In the genomic region with DNA sequence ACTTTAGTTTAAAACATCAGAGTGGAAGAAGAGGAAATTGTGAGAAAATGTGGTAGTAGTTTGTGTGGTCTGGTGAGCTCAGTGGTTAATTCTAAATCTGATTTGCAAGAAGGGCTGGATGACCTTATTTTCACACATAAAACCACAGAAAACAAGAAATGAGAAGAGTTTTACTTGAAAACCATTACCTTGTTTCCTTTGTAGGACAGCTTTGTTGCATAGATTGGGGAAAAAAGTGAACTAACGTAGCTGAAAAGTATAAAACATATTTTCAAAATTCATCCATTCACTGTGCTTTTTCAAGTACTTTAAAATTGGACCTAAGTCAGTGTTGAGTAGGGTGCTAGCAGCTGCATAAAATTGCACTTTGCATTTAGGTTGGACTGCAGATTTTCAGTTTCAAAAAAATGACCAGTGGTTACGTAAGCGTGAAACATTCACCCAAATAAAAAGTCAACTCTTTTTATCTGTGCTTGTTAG, we compare ENCODE assay signal across 8 cellular contexts.
DNase-seq lines count a peak whose midpoint lies in the region; ATAC-seq and TF ChIP-seq lines count a peak whose summit lies in the region.
"Had no signal": no experiment of that assay in that cellular context is flagged by ENCODE, and none has a peak within 500 bp of the region (broad histone marks: within the 10 kb centered on the region; RNA-seq: fewer than 3 reads in every experiment).

No MANE protein-coding gene starts in this region.

- H3K9me2 ChIP-seq in Loucy (replicated peaks; ENCODE audit: low read depth, low read length) = no peaks in the 10 kb centered on the region

- no peak overlapping the region for H3K4me3 ChIP-seq in Loucy (ENCODE audit: low read length, poor library complexity, severe bottlenecking)
- no peak overlapping the region for H3K4me3 ChIP-seq in effector memory CD4-positive, alpha-beta T cell (ENCODE audit: insufficient read depth, low read depth, low read length, poor library complexity, severe bottlenecking)

- H3K4me2 ChIP-seq in Loucy (ENCODE audit: low read depth, low read length, poor library complexity, severe bottlenecking) = peak overlapping the region; percentile 39

- no peaks in the 10 kb centered on the region for H3F3A ChIP-seq in Loucy (ENCODE audit: low read depth)

- DNase-seq in sciatic nerve (ENCODE audit: low spot score) (no peak), amniotic stem cell (lab: John Stamatoyannopoulos, UW) (no peak), HUDEP-2 (lab: John Stamatoyannopoulos, UW; ENCODE audit: unreplicated experiment in 76 of 76) (no peak)
- DNase-seq in effector memory CD4-positive, alpha-beta T cell = no peak

- H3K9ac ChIP-seq in Loucy (ENCODE audit: low read depth, low read length, poor library complexity, severe bottlenecking) = no peak overlapping the region

- peaks cover 27% of the 10 kb centered on the region for H3K4me1 ChIP-seq in Loucy (ENCODE audit: insufficient read depth, low read length, poor library complexity, severe bottlenecking)
- H3K4me1 ChIP-seq in effector memory CD4-positive, alpha-beta T cell (ENCODE audit: control insufficient read depth, insufficient read depth, low read length, poor library complexity, severe bottlenecking) = no peaks in the 10 kb centered on the region

- intact Hi-C loops in sciatic nerve (cut with DNase I) = no loop called here

- H3K79me2 ChIP-seq in Loucy (ENCODE audit: insufficient read depth, low read length) = no peaks in the 10 kb centered on the region

- H3K9me3 ChIP-seq in Loucy (ENCODE audit: insufficient read depth, low read depth, low read length) = no peaks in the 10 kb centered on the region
- no peaks in the 10 kb centered on the region for H3K9me3 ChIP-seq in effector memory CD4-positive, alpha-beta T cell (ENCODE audit: control insufficient read depth, low read length)

- peaks cover 12% of the 10 kb centered on the region for H3K36me3 ChIP-seq in Loucy (ENCODE audit: insufficient read depth, low read length)
- no peaks in the 10 kb centered on the region for H3K36me3 ChIP-seq in effector memory CD4-positive, alpha-beta T cell (ENCODE audit: control insufficient read depth, insufficient read depth, low read length)

- no peak overlapping the region for H2AFZ ChIP-seq in Loucy (ENCODE audit: low read length)

- TF ChIP-seq CTCF in Loucy (conservative IDR thresholded peaks at IDR 0.05; ENCODE audit: low read length) = no peak

- no peaks in the 10 kb centered on the region for H4K20me1 ChIP-seq in Loucy (ENCODE audit: insufficient read depth, low read length, poor library complexity, severe bottlenecking)

- ATAC-seq in GM19023 (IDR thresholded peaks at IDR 0.05; ENCODE audit: unreplicated experiment) (peak; percentile 85), HG02571 (IDR thresholded peaks at IDR 0.05; ENCODE audit: unreplicated experiment) (peak; percentile 85), sciatic nerve (peak; percentile 31)

- H3K27me3 ChIP-seq in Loucy (ENCODE audit: insufficient read depth, low read length, poor library complexity, severe bottlenecking) = no peaks in the 10 kb centered on the region
- no peaks in the 10 kb centered on the region for H3K27me3 ChIP-seq in effector memory CD4-positive, alpha-beta T cell (replicated peaks; ENCODE audit: control insufficient read depth, insufficient read depth, low read length, poor library complexity, severe bottlenecking)

- no peak overlapping the region for H3K27ac ChIP-seq in effector memory CD4-positive, alpha-beta T cell (ENCODE audit: insufficient read depth, low read length, poor library complexity, severe bottlenecking)
- H3K27ac ChIP-seq: epithelial cell of prostate had no signal

Comparison
In these comparisons a context has a peak if more than half of its experiments do, and no peak if none do; other contexts are left out.
1. ATAC-seq: peak in every context shown above with its lines; median percentile 85 in GM19023; 85 in HG02571; 31 in sciatic nerve.